ENCODE assay signal across 22 cellular contexts in the genomic region with DNA sequence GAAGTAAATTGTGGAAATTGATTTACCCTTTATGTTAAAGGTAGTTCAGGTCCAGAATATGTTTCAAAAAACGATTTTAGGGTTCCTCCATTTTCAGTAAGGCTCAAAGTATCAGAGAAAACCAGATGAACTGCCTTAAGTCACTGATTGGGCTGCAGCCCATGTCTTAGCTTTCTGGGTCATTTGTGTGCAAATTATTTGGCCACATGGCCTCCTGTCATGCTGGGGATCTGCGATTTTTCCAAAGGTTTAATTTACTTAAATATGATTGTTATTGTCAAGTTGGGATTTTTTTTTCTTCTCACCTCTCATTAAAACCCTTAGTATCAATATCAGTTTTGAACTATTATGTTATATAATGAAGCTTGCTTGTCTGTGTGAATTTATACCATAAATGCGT.
DNase-seq lines count a peak whose midpoint lies in the region; ATAC-seq, FAIRE-seq and TF ChIP-seq lines count a peak whose summit lies in the region.
"Had no signal": no experiment of that assay in that cellular context is flagged by ENCODE, and none has a peak within 500 bp of the region (broad histone marks: within the 10 kb centered on the region; RNA-seq: fewer than 3 reads in every experiment).

No MANE protein-coding gene starts in this region.

- H3K79me2 ChIP-seq in SK-N-SH (ENCODE audit: insufficient read depth): no peaks in the 10 kb centered on the region

- no peaks in the 10 kb centered on the region for H3K9me2 ChIP-seq in SK-N-SH

- WGBS in SK-N-SH (ENCODE audit: low lambda C conversion rate): 54% methylated on average over 3 of the region's 3 CpGs

- peak; percentile 5; the same call in 1 of the 2 replicates for TF ChIP-seq RAD21 in SK-N-SH (IDR thresholded peaks at IDR 0.05; ENCODE audit: low read length)

- peaks cover 3 to 14% of the 10 kb centered on the region in 2 experiments; a peak in 3 of 4 replicates for H3K4me1 ChIP-seq in SK-N-SH (ENCODE audit: control insufficient read depth in 1 of 2, insufficient read depth in 2 of 2, low read depth in 1 of 2, low read length in 1 of 2)
- H3K4me1 ChIP-seq: BLaER1 had no signal

- H2AFZ ChIP-seq in SK-N-SH (ENCODE audit: low read depth): no peak overlapping the region

- no peaks in the 10 kb centered on the region for H4K20me1 ChIP-seq in SK-N-SH (ENCODE audit: insufficient read depth)
- H4K20me1 ChIP-seq: BLaER1 had no signal

- no peak for TF ChIP-seq POLR2A in GM12891 (IDR thresholded peaks at IDR 0.05; ENCODE audit: low read depth, low read length)

- H3F3A ChIP-seq in SK-N-SH (replicated peaks; ENCODE audit: insufficient read depth): peaks cover 9% of the 10 kb centered on the region

- H3K27ac ChIP-seq in SK-N-SH (ENCODE audit: low read depth in 2 of 2, low read length in 1 of 2): peak overlapping the region; percentile 4 to 60; a peak in 2 of 4 replicates
- H3K27ac ChIP-seq: 22Rv1, A549, BLaER1 had no signal

- TF ChIP-seq CTCF in SK-N-SH (IDR thresholded peaks at IDR 0.05): no peak

- no peak overlapping the region for H3K4me2 ChIP-seq in SK-N-SH
- H3K4me2 ChIP-seq: A549, BLaER1 had no signal

- ATAC-seq in HG03039 (IDR thresholded peaks at IDR 0.05; ENCODE audit: unreplicated experiment): no peak
- ATAC-seq: A549, GM12878 had no signal

- H3K36me3 ChIP-seq in SK-N-SH (replicated peaks in 1 of 2; ENCODE audit: control insufficient read depth in 1 of 2, insufficient read depth in 2 of 2, low read length in 1 of 2): no peaks in the 10 kb centered on the region
- H3K36me3 ChIP-seq: BLaER1 had no signal

- TF ChIP-seq EP300 in SK-N-SH (IDR thresholded peaks at IDR 0.05; ENCODE audit: borderline replicate concordance in 1 of 2, low read depth in 1 of 2, low read length in 1 of 2): peak in 1 of 2 experiments; percentile 72; a peak in 1 of 4 replicates

- CTCF ChIA-PET in SK-N-SH (lab: Yijun Ruan, JAX): interaction anchor here (1.3 to 4.3 kb wide), 3 partner anchors 349 to 411 kb away, joined by 5 to 53 read pairs (median 18); no protein-coding TSS in a partner anchor

- no peak for FAIRE-seq in GM12891 (lab: Jason Lieb, UNC)
- FAIRE-seq: A549, GM12878, GM19239 had no signal

- no peaks in the 10 kb centered on the region for H3K9me3 ChIP-seq in SK-N-SH
- H3K9me3 ChIP-seq: A549 had no signal

- POLR2A ChIA-PET in SK-N-SH (lab: Yijun Ruan, JAX): interaction anchor here (0.7 kb wide), 1 partner anchor 1373 kb away, joined by 3 read pairs; no protein-coding TSS in a partner anchor

- H3K27me3 ChIP-seq in SK-N-SH (ENCODE audit: insufficient read depth): no peaks in the 10 kb centered on the region

- DNase-seq in NCI-H2227 treated with DMSO at 0.1 percent for 48 hours (lab: John Stamatoyannopoulos, UW): peak; percentile 20
- DNase-seq in NCI-H2227 (lab: John Stamatoyannopoulos, UW; ENCODE audit: unreplicated experiment): no peak
- DNase-seq in SK-N-SH: peak; percentile 25
- DNase-seq in GM12891 (ENCODE audit: insufficient read length, low spot score): no peak
- DNase-seq: C1 segment of cervical spinal cord; CD4-positive, alpha-beta memory T cell; CD4-positive, CD25-positive, alpha-beta regulatory T cell; CD8-positive, alpha-beta memory T cell; COR-L47; DMS 273 treated with DMSO at 0.1 percent for 48 hours; DMS153; DMS53; DMS79; DND-41; EL; GDM1 had no signal

- H3K9ac ChIP-seq in SK-N-SH: no peak overlapping the region
- H3K9ac ChIP-seq: BLaER1 had no signal

- H3K4me3 ChIP-seq in SK-N-SH (ENCODE audit: low read depth in 2 of 2, low read length in 1 of 2): no peak overlapping the region
- H3K4me3 ChIP-seq: A549, BLaER1, GM12878 had no signal

TF ChIP-seq in SK-N-SH, 30 proteins besides CTCF, POLR2A, EP300 and RAD21:
- no peak for TF ChIP-seq FOXM1 (IDR thresholded peaks at IDR 0.05; ENCODE audit: low read depth)
- no peak for TF ChIP-seq ELF1 (IDR thresholded peaks at IDR 0.05)
- TF ChIP-seq TCF12 (IDR thresholded peaks at IDR 0.05): 0 out of 2 replicates have a peak, but pooled peaks have one; percentile 19
- TF ChIP-seq GABPA (IDR thresholded peaks at IDR 0.05; ENCODE audit: low read depth): no peak
- TF ChIP-seq SIN3A (IDR thresholded peaks at IDR 0.05; ENCODE audit: borderline replicate concordance, low read depth, low read length): no peak
- TF ChIP-seq POLR2AphosphoS5 (IDR thresholded peaks at IDR 0.05; ENCODE audit: low read depth, low read length): no peak
- TF ChIP-seq TEAD4 (IDR thresholded peaks at IDR 0.05; ENCODE audit: borderline replicate concordance, insufficient read depth): no peak
- TF ChIP-seq RFX5 (IDR thresholded peaks at IDR 0.05; ENCODE audit: low read length): no peak
- 0 out of 2 replicates have a peak, but pooled peaks have one; percentile 28 for TF ChIP-seq RCOR1 (IDR thresholded peaks at IDR 0.05; ENCODE audit: low read length)
- TF ChIP-seq MXI1 (IDR thresholded peaks at IDR 0.05; ENCODE audit: low read depth, low read length): peak; percentile 86
- no peak for TF ChIP-seq RXRA (IDR thresholded peaks at IDR 0.05; ENCODE audit: borderline replicate concordance, low read depth)

TF ChIP-seq in GM12891, 5 proteins besides CTCF, POLR2A, EP300 and RAD21:
- TF ChIP-seq TAF1 (IDR thresholded peaks at IDR 0.05; ENCODE audit: low read depth, low read length): no peak
- TF ChIP-seq POU2F2 (IDR thresholded peaks at IDR 0.05; ENCODE audit: low read depth, low read length): no peak
- no peak for TF ChIP-seq POLR2AphosphoS5 (IDR thresholded peaks at IDR 0.05; ENCODE audit: low read depth, low read length)
- TF ChIP-seq PAX5 (IDR thresholded peaks at IDR 0.05; ENCODE audit: insufficient read depth, low read length, severe bottlenecking): no peak
- TF ChIP-seq SPI1 (IDR thresholded peaks at IDR 0.05; ENCODE audit: low read depth, low read length): no peak

Comparison
In these comparisons a context has a peak if more than half of its experiments do, and no peak if none do; other contexts are left out.
1. DNase-seq: peak in NCI-H2227 treated with DMSO at 0.1 percent for 48 hours (single experiment) and SK-N-SH (single experiment); none in NCI-H2227 (single experiment) and GM12891 (single experiment).